ENCODE assay signal across 8 cellular contexts in genomic region chr12:40692617-40693502, GRCh38. TPM values are rescaled to one million over a fixed set of nuclear protein-coding genes. Genes with fewer than 3 reads are reported as not detected.
DNase-seq lines count a peak whose midpoint lies in the region; ATAC-seq and TF ChIP-seq lines count a peak whose summit lies in the region.

No MANE protein-coding gene starts in this region.

- H3K4me1 ChIP-seq in gastroesophageal sphincter (peaks cover 0 to 20% (median 0%) of the 10 kb centered on the region in 3 donors), prostate gland (replicated peaks) (no peaks in the 10 kb centered on the region)

- peak; percentile 28 to 73 for DNase-seq in NCI-H524 (lab: John Stamatoyannopoulos, UW)
- DNase-seq in prostate gland (ENCODE audit: low spot score) = peak; percentile 29
- no peak for DNase-seq in 8988T
- DNase-seq in DMS79 treated with DMSO at 0.1 percent for 48 hours (lab: John Stamatoyannopoulos, UW) = no peak

- no peak for TF ChIP-seq POLR2A in gastroesophageal sphincter (IDR thresholded peaks at IDR 0.05)
- TF ChIP-seq POLR2A in prostate gland (IDR thresholded peaks at IDR 0.05) = no peak

- TF ChIP-seq EP300 in gastroesophageal sphincter (IDR thresholded peaks at IDR 0.05) = no peak

- H3K4me3 ChIP-seq in GM08714 (ENCODE audit: low read length) = peak overlapping the region; percentile 17
- H3K4me3 ChIP-seq in gastroesophageal sphincter = peak overlapping the region; percentile 79 to 85
- H3K4me3 ChIP-seq in prostate gland = peak overlapping the region; percentile 42 to 48

- H3K27me3 ChIP-seq in gastroesophageal sphincter = no peaks in the 10 kb centered on the region
- no peaks in the 10 kb centered on the region for H3K27me3 ChIP-seq in prostate gland (replicated peaks; ENCODE audit: insufficient read depth)

- H3K27ac ChIP-seq in gastroesophageal sphincter (peak overlapping the region; percentile 5 to 83 (median 77)), prostate gland (peak overlapping the region; percentile 24 to 45)

- ATAC-seq in gastroesophageal sphincter = peak; percentile 58
- ATAC-seq in HG02571 (IDR thresholded peaks at IDR 0.05; ENCODE audit: unreplicated experiment) = no peak
- ATAC-seq in HG03095 (IDR thresholded peaks at IDR 0.05; ENCODE audit: unreplicated experiment) = no peak

- H3K36me3 ChIP-seq in gastroesophageal sphincter (no peaks in the 10 kb centered on the region), prostate gland (no peaks in the 10 kb centered on the region)

- WGBS in gastroesophageal sphincter (ENCODE audit: low coverage in 1 of 2), 2 donors = 5% methylated on average over 4 of the region's 56 CpGs; no CpG with 5 or more reads in 1 of the 2 donors
- under 1% methylated on average over 49 of the region's 56 CpGs for WGBS in prostate gland

- intact Hi-C loops in prostate gland (cut with DNase I) = no loop called here

- H3K9me3 ChIP-seq in gastroesophageal sphincter (no peaks in the 10 kb centered on the region), prostate gland (no peaks in the 10 kb centered on the region)

- TF ChIP-seq CTCF in gastroesophageal sphincter (IDR thresholded peaks at IDR 0.05) (no peak), prostate gland (IDR thresholded peaks at IDR 0.05) (no peak)

RNA-seq across cellular contexts. Expression of gene CNTN1, which starts 0.6 kb away (rescaled TPM):
- total RNA-seq in gastroesophageal sphincter (100 to 1,000 TPM in 2 of 4 donors, 10 to 100 TPM in 2; 64.1 to 193 (median 92.4) TPM), prostate gland (10 to 100 TPM; 16.3 to 33.6 TPM)

Comparison
In these comparisons a context has a peak if more than half of its experiments do, and no peak if none do; other contexts are left out.
1. H3K4me3 ChIP-seq: peak in every context shown above with its lines; median percentile 82 in gastroesophageal sphincter; 45 in prostate gland; 17 in GM08714.
2. DNase-seq: peak in NCI-H524 (2 of 2) and prostate gland (single experiment); none in 8988T (single experiment) and DMS79 treated with DMSO at 0.1 percent for 48 hours (single experiment).